Comparison of ENCODE assay signal across 20 cellular contexts in genomic region chr3:153169793-153170386, GRCh38. TPM values are rescaled to one million over a fixed set of nuclear protein-coding genes. Genes with fewer than 3 reads are reported as not detected.
A peak's percentile ranks its signal among the peaks of the same experiment; 100 is the strongest.
DNase-seq lines count a peak whose midpoint lies in the region; ATAC-seq and TF ChIP-seq lines count a peak whose summit lies in the region.
"Had no signal": no experiment of that assay in that cellular context is flagged by ENCODE, and none has a peak within 500 bp of the region (broad histone marks: within the 10 kb centered on the region; RNA-seq: fewer than 3 reads in every experiment).

No MANE protein-coding gene starts in this region.

- H3K18ac ChIP-seq in IMR-90 (ENCODE audit: low read depth, low read length) = no peak overlapping the region

- H3K4me3 ChIP-seq in IMR-90 (ENCODE audit: insufficient read depth, low read depth, low read length) = no peak overlapping the region
- H3K4me3 ChIP-seq: BLaER1 had no signal

- H3K79me1 ChIP-seq in IMR-90 (ENCODE audit: low read depth in 1 of 2, low read length in 2 of 2) = peaks cover 5 to 7% of the 10 kb centered on the region in 2 experiments; a peak in 3 of 4 replicates

- no peak overlapping the region for H2AFZ ChIP-seq in IMR-90 (replicated peaks; ENCODE audit: low read length, poor library complexity)

- H4K91ac ChIP-seq in IMR-90 (ENCODE audit: insufficient read depth, low read depth, low read length) = no peak overlapping the region

- H3K27ac ChIP-seq in IMR-90 (ENCODE audit: insufficient read depth, low read length) = no peak overlapping the region
- H3K27ac ChIP-seq: BLaER1 had no signal

- BruUV-seq in IMR-90 (replicated peaks; lab: Mats Ljungman, UMichigan) = no TSS peak

- no peak overlapping the region for H4K8ac ChIP-seq in IMR-90 (ENCODE audit: low read depth in 2 of 2, low read length in 2 of 2)

- H3K23ac ChIP-seq in IMR-90 (ENCODE audit: low read depth, low read length) = no peak overlapping the region

- no peak for TF ChIP-seq RAD21 in IMR-90 (IDR thresholded peaks at IDR 0.05; ENCODE audit: low read length)

- no peak for TF ChIP-seq POLR2A in IMR-90 (IDR thresholded peaks at IDR 0.05; ENCODE audit: low read depth, low read length)

- ATAC-seq in IMR-90 (ENCODE audit: low read depth) = peak; percentile 36
- ATAC-seq in stimulated activated effector memory CD8-positive, alpha-beta T cell treated with anti-CD3 and anti-CD28 coated beads, Interleukin-12 subunit alpha, Interleukin-12 subunit beta, amount 100 ng/mL, for 72 hours = no peak

- H3K27ac Mint-ChIP-seq in activated T-helper 2 cell treated with anti-CD3 and anti-CD28 coated beads, Interferon-gamma antibody, Interleukin-2, Interleukin-4, amounts not matched to agents 10 μg/mL and 5 μg/mL and 100 μg/mL, durations not matched to agents 14 hours and 24 hours and 36 hours = peak overlapping the region; percentile 49
- H3K27ac Mint-ChIP-seq in stimulated activated effector memory CD8-positive, alpha-beta T cell treated with anti-CD3 and anti-CD28 coated beads, Interleukin-12 subunit alpha, Interleukin-12 subunit beta, amount 100 ng/mL, for 72 hours = peak overlapping the region; percentile 67

- H3K56ac ChIP-seq in IMR-90 (ENCODE audit: extremely low read depth, insufficient read depth, low read length) = no peak overlapping the region

- no peak overlapping the region for H2BK5ac ChIP-seq in IMR-90 (ENCODE audit: low read depth, low read length, poor library complexity, severe bottlenecking)

- in situ Hi-C loops in IMR-90 (cut with MboI; ENCODE audit: low sequenced_read_pairs) = loop anchor here (10.0 to 25.0 kb wide), 3 partner anchors 115 to 592 kb away; no protein-coding TSS in a partner anchor

- H4K20me1 ChIP-seq in IMR-90 (ENCODE audit: insufficient read depth, low read length) = peaks cover 14% of the 10 kb centered on the region; the same call in 1 of the 2 replicates

- dilution Hi-C loops in IMR-90 (cut with HindIII; ENCODE audit: low sequenced_read_pairs, unreplicated experiment) = no loop called here

- peak; percentile 83 for DNase-seq in EH (ENCODE audit: low read depth)
- DNase-seq in IMR-90 = no peak
- no peak for DNase-seq in activated T-helper 2 cell treated with anti-CD3 and anti-CD28 coated beads, Interferon-gamma antibody, Interleukin-2, Interleukin-4, amounts not matched to agents 10 μg/mL and 5 μg/mL and 100 μg/mL, durations not matched to agents 14 hours and 24 hours and 36 hours (ENCODE audit: low spot score)
- DNase-seq in stimulated activated effector memory CD8-positive, alpha-beta T cell treated with anti-CD3 and anti-CD28 coated beads, Interleukin-12 subunit alpha, Interleukin-12 subunit beta, amount 100 ng/mL, for 72 hours (ENCODE audit: low spot score in 2 of 2) = no peak
- no peak for DNase-seq in NCI-H146 (lab: John Stamatoyannopoulos, UW)
- DNase-seq in activated CD8-positive, alpha-beta memory T cell treated with anti-CD3 and anti-CD28 coated beads, Interleukin-2, amount 50 U/mL, for 4 hours = no peak
- DNase-seq in effector CD4-positive, alpha-beta T cell = no peak
- DNase-seq: Caco-2; CD4-positive, alpha-beta memory T cell; DND-41; GDM1; KG1; NCI-H1092; NCI-H1436; NCI-H2029; NCI-H2227 treated with DMSO at 0.1 percent for 48 hours; NCI-H510A; NCI-H748 treated with DMSO at 0.1 percent for 48 hours; NK-92 treated with Interleukin-12 subunit alpha and Interleukin-12 subunit beta, amount 100 ng/mL, for 24 hours had no signal

- H3K4ac ChIP-seq in IMR-90 (ENCODE audit: low read depth, low read length) = no peak overlapping the region

- H3K36me3 ChIP-seq in IMR-90 (ENCODE audit: control insufficient read depth, insufficient read depth, low read length) = no peaks in the 10 kb centered on the region

- H3K4me3 Mint-ChIP-seq in activated T-helper 2 cell treated with anti-CD3 and anti-CD28 coated beads, Interferon-gamma antibody, Interleukin-2, Interleukin-4, amounts not matched to agents 10 μg/mL and 5 μg/mL and 100 μg/mL, durations not matched to agents 14 hours and 24 hours and 36 hours (ENCODE audit: low read depth) = no peak overlapping the region
- H3K4me3 Mint-ChIP-seq in stimulated activated effector memory CD8-positive, alpha-beta T cell treated with anti-CD3 and anti-CD28 coated beads, Interleukin-12 subunit alpha, Interleukin-12 subunit beta, amount 100 ng/mL, for 72 hours = no peak overlapping the region
- H3K4me3 Mint-ChIP-seq: CD4-positive, alpha-beta memory T cell had no signal

- H3K4me1 ChIP-seq in IMR-90 (ENCODE audit: control insufficient read depth, insufficient read depth, low read length) = peaks cover 6% of the 10 kb centered on the region

- H2BK120ac ChIP-seq in IMR-90 (ENCODE audit: low read depth, low read length) = no peak overlapping the region

- CTCF ChIA-PET in IMR-90 (lab: Yijun Ruan, JAX) = no interaction called here

- H3K9me3 ChIP-seq in IMR-90 (ENCODE audit: control insufficient read depth, insufficient read depth, low read length) = no peaks in the 10 kb centered on the region
- H3K9me3 ChIP-seq: BLaER1, Caco-2 had no signal

- H3K36me3 Mint-ChIP-seq in activated T-helper 2 cell treated with anti-CD3 and anti-CD28 coated beads, Interferon-gamma antibody, Interleukin-2, Interleukin-4, amounts not matched to agents 10 μg/mL and 5 μg/mL and 100 μg/mL, durations not matched to agents 14 hours and 24 hours and 36 hours (ENCODE audit: low read depth) = peaks cover 24% of the 10 kb centered on the region
- H3K36me3 Mint-ChIP-seq in stimulated activated effector memory CD8-positive, alpha-beta T cell treated with anti-CD3 and anti-CD28 coated beads, Interleukin-12 subunit alpha, Interleukin-12 subunit beta, amount 100 ng/mL, for 72 hours = peaks cover 43% of the 10 kb centered on the region

- no peak overlapping the region for H2AK9ac ChIP-seq in IMR-90 (replicated peaks; ENCODE audit: low read depth, low read length, poor library complexity)

- TF ChIP-seq CTCF in IMR-90 (conservative IDR thresholded peaks at IDR 0.05; ENCODE audit: low read depth, low read length) = no peak

- peaks cover 35% of the 10 kb centered on the region for H3K4me1 Mint-ChIP-seq in activated T-helper 2 cell treated with anti-CD3 and anti-CD28 coated beads, Interferon-gamma antibody, Interleukin-2, Interleukin-4, amounts not matched to agents 10 μg/mL and 5 μg/mL and 100 μg/mL, durations not matched to agents 14 hours and 24 hours and 36 hours (ENCODE audit: low read depth)
- peaks cover 51% of the 10 kb centered on the region for H3K4me1 Mint-ChIP-seq in stimulated activated effector memory CD8-positive, alpha-beta T cell treated with anti-CD3 and anti-CD28 coated beads, Interleukin-12 subunit alpha, Interleukin-12 subunit beta, amount 100 ng/mL, for 72 hours

- no peak overlapping the region for H3K14ac ChIP-seq in IMR-90 (replicated peaks; ENCODE audit: low read depth, low read length)

- no peaks in the 10 kb centered on the region; the same call in 1 of the 2 replicates for H3K9me1 ChIP-seq in IMR-90 (ENCODE audit: insufficient read depth, low read length)

- no peak overlapping the region for H3K9ac ChIP-seq in IMR-90 (ENCODE audit: low read depth, low read length)
- H3K9ac ChIP-seq: BLaER1 had no signal

- H3K27me3 ChIP-seq in IMR-90 (ENCODE audit: control insufficient read depth, insufficient read depth, low read length) = no peaks in the 10 kb centered on the region
- H3K27me3 ChIP-seq: BLaER1 had no signal

- no peak overlapping the region for H2BK20ac ChIP-seq in IMR-90 (ENCODE audit: low read depth, low read length)

- no peak overlapping the region for H2AK5ac ChIP-seq in IMR-90 (ENCODE audit: low read depth, low read length)

- POLR2A ChIA-PET in IMR-90 (lab: Charles Lee; ENCODE audit: unreplicated experiment) = no interaction called here

- no peak overlapping the region for H3K4me2 ChIP-seq in IMR-90 (ENCODE audit: low read depth, low read length)
- H3K4me2 ChIP-seq: BLaER1 had no signal

- H4K5ac ChIP-seq in IMR-90 (ENCODE audit: low read depth, low read length) = no peak overlapping the region

- 100% methylated on average over 1 of the region's 3 CpGs; no CpG with 5 or more reads in 1 of the 2 experiments for WGBS in IMR-90 (ENCODE audit: extremely low coverage in 2 of 2, insufficient read length in 1 of 2), 2 experiments

- intact Hi-C loops in IMR-90 (cut with micrococcal nuclease) = loop anchor here (5.0 to 10.0 kb wide), 2 partner anchors 235 to 757 kb away; no protein-coding TSS in a partner anchor
- intact Hi-C loops in activated T-helper 2 cell treated with anti-CD3 and anti-CD28 coated beads, Interferon-gamma antibody, Interleukin-2, Interleukin-4, amounts not matched to agents 10 μg/mL and 5 μg/mL and 100 μg/mL, durations not matched to agents 14 hours and 24 hours and 36 hours (cut with micrococcal nuclease) = loop anchor here (10.0 kb wide), 1 partner anchor 1965 kb away; the partner anchor contains the start of gene GPR171

- H2BK15ac ChIP-seq in IMR-90 (ENCODE audit: low read depth, low read length) = no peak overlapping the region

- no peaks in the 10 kb centered on the region for H3K27me3 Mint-ChIP-seq in activated T-helper 2 cell treated with anti-CD3 and anti-CD28 coated beads, Interferon-gamma antibody, Interleukin-2, Interleukin-4, amounts not matched to agents 10 μg/mL and 5 μg/mL and 100 μg/mL, durations not matched to agents 14 hours and 24 hours and 36 hours (ENCODE audit: low read depth)
- H3K27me3 Mint-ChIP-seq: CD4-positive, alpha-beta memory T cell had no signal

- no peaks in the 10 kb centered on the region for H3K9me3 Mint-ChIP-seq in activated T-helper 2 cell treated with anti-CD3 and anti-CD28 coated beads, Interferon-gamma antibody, Interleukin-2, Interleukin-4, amounts not matched to agents 10 μg/mL and 5 μg/mL and 100 μg/mL, durations not matched to agents 14 hours and 24 hours and 36 hours
- H3K9me3 Mint-ChIP-seq in stimulated activated effector memory CD8-positive, alpha-beta T cell treated with anti-CD3 and anti-CD28 coated beads, Interleukin-12 subunit alpha, Interleukin-12 subunit beta, amount 100 ng/mL, for 72 hours = no peaks in the 10 kb centered on the region
- H3K9me3 Mint-ChIP-seq: CD4-positive, alpha-beta memory T cell had no signal

TF ChIP-seq in IMR-90, 13 proteins besides CTCF, POLR2A, EP300 and RAD21:
- no peak for TF ChIP-seq USF2 (IDR thresholded peaks at IDR 0.05; ENCODE audit: low read depth, low read length)
- TF ChIP-seq MAFK (IDR thresholded peaks at IDR 0.05; ENCODE audit: low read depth, low read length) = peak; percentile 77

RNA-seq across cellular contexts. Expression of gene RAP2B, which starts 7.9 kb away (rescaled TPM):
- 12.4 and 18.1 TPM in 2 replicates for total RNA-seq in IMR-90 (2012; rRNA removed)
- 6.1 and 6.6 TPM in 2 replicates for polyA plus RNA-seq in IMR-90 (2012; rRNA removed)
- 6.3 and 6.4 TPM in 2 replicates for polyA plus RNA-seq in IMR-90 (2012; cell fraction: cytosol; rRNA removed)
- polyA plus RNA-seq in IMR-90 (2012; cell fraction: nucleus; rRNA removed; ENCODE audit: low replicate concordance) = 2.0 and 2.1 TPM in 2 replicates
- 13.7 and 14.0 TPM in 2 replicates for total RNA-seq in activated T-helper 2 cell treated with anti-CD3 and anti-CD28 coated beads, Interferon-gamma antibody, Interleukin-2, Interleukin-4, amounts not matched to agents 10 μg/mL and 5 μg/mL and 100 μg/mL, durations not matched to agents 14 hours and 24 hours and 36 hours
